Comparison of ENCODE assay signal across 23 cellular contexts in the genomic region with DNA sequence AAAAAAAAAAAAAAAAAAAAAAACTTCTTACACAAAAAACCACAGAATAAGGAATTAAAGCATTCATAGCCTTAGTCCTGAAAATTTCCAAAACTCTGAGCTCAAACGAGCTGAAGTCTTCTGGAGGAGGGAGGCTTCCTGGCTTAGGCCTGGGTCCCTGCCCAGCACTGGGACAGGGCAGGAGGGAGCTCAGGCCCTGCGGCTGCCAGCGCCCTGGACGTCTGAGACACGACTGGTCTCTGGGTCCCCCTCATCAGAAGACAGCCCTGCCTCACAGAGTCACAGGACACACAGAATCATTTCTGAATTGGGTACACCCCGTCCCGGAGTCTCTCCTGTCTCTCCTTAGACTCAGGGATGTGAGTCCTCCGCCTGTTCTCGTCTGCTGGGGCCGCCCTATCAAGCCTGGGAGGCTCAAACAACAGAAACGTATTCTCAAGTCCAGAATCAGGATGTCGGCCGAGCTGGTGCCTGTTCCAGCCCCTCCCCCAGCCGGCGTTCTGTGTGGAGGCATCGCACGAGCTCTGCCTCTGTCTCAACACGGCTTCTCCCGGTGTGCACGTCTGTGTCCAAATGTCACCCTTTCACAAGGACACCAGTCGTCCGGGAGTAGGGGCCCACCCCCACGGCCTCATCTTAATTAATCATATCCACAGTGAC. TPM values are rescaled to one million over a fixed set of nuclear protein-coding genes. Genes with fewer than 3 reads are reported as not detected.
DNase-seq lines count a peak whose midpoint lies in the region; ATAC-seq and TF ChIP-seq lines count a peak whose summit lies in the region.
"Had no signal": no experiment of that assay in that cellular context is flagged by ENCODE, and none has a peak within 500 bp of the region (broad histone marks: within the 10 kb centered on the region; RNA-seq: fewer than 3 reads in every experiment).

No MANE protein-coding gene starts in this region.

- no peaks in the 10 kb centered on the region for H3K36me3 ChIP-seq in mucosa of descending colon (ENCODE audit: low read depth)
- H3K36me3 ChIP-seq: BE2C had no signal

- intact Hi-C loops in natural killer cell (cut with micrococcal nuclease): no loop called here
- intact Hi-C loops in left cardiac atrium (cut with DNase I): no loop called here
- intact Hi-C loops in mucosa of descending colon (cut with DNase I, micrococcal nuclease): no loop called here

- no peaks in the 10 kb centered on the region for H3K36me3 Mint-ChIP-seq in natural killer cell treated with Interleukin-12 subunit alpha and Interleukin-12 subunit beta and Interleukin-15 and Interleukin-18, amount 100 ng/mL, for 72 hours
- H3K36me3 Mint-ChIP-seq in natural killer cell (no peaks in the 10 kb centered on the region), neural crest cell (ENCODE audit: low read depth) (no peaks in the 10 kb centered on the region)
- H3K36me3 Mint-ChIP-seq: activated naive CD8-positive, alpha-beta T cell had no signal

- no peaks in the 10 kb centered on the region for H3K9me3 Mint-ChIP-seq in natural killer cell treated with Interleukin-12 subunit alpha and Interleukin-12 subunit beta and Interleukin-15 and Interleukin-18, amount 100 ng/mL, for 72 hours
- H3K9me3 Mint-ChIP-seq in natural killer cell (no peaks in the 10 kb centered on the region), neural crest cell (no peaks in the 10 kb centered on the region)
- H3K9me3 Mint-ChIP-seq: activated T-helper 1 cell treated with anti-CD3 and anti-CD28 coated beads, Interleukin-12 subunit alpha, Interleukin-12 subunit beta, Interleukin-2, Interleukin-4 antibody, amounts not matched to agents 30 ng/mL and 10 ng/mL and 1 ng/mL, durations not matched to agents 14 hours and 24 hours and 36 hours had no signal

- peaks cover 0 to 3% of the 10 kb centered on the region in 2 donors for H3K27me3 Mint-ChIP-seq in natural killer cell treated with Interleukin-12 subunit alpha and Interleukin-12 subunit beta and Interleukin-15 and Interleukin-18, amount 100 ng/mL, for 72 hours
- peaks cover 0 to 3% of the 10 kb centered on the region in 2 donors for H3K27me3 Mint-ChIP-seq in natural killer cell (ENCODE audit: low read depth in 2 of 2)
- no peaks in the 10 kb centered on the region for H3K27me3 Mint-ChIP-seq in neural crest cell (ENCODE audit: low read depth)

- no peak overlapping the region for H3K27ac Mint-ChIP-seq in natural killer cell treated with Interleukin-12 subunit alpha and Interleukin-12 subunit beta and Interleukin-15 and Interleukin-18, amount 100 ng/mL, for 72 hours
- H3K27ac Mint-ChIP-seq in natural killer cell (no peak overlapping the region), neural crest cell (ENCODE audit: unreplicated experiment) (peak overlapping the region; percentile 27)
- H3K27ac Mint-ChIP-seq: activated naive CD8-positive, alpha-beta T cell; activated T-helper 1 cell treated with anti-CD3 and anti-CD28 coated beads, Interleukin-12 subunit alpha, Interleukin-12 subunit beta, Interleukin-2, Interleukin-4 antibody, amounts not matched to agents 30 ng/mL and 10 ng/mL and 1 ng/mL, durations not matched to agents 14 hours and 24 hours and 36 hours had no signal

- no peaks in the 10 kb centered on the region for H3K4me1 ChIP-seq in mucosa of descending colon (ENCODE audit: low read depth)
- H3K4me1 ChIP-seq: BE2C, body of pancreas had no signal

- TF ChIP-seq CTCF in natural killer cell (IDR thresholded peaks at IDR 0.05): no peak
- no peak for TF ChIP-seq CTCF in neural crest cell (conservative IDR thresholded peaks at IDR 0.05)
- TF ChIP-seq CTCF in mucosa of descending colon (IDR thresholded peaks at IDR 0.05): no peak

- H3K9me3 ChIP-seq in mucosa of descending colon: no peaks in the 10 kb centered on the region
- H3K9me3 ChIP-seq: BE2C, body of pancreas, esophagus muscularis mucosa had no signal

- peak; percentile 44 for DNase-seq in natural killer cell treated with Interleukin-12 subunit alpha and Interleukin-12 subunit beta and Interleukin-15 and Interleukin-18, amount 100 ng/mL, for 72 hours (ENCODE audit: low spot score)
- no peak for DNase-seq in natural killer cell
- peak; percentile 77 for DNase-seq in left cardiac atrium
- DNase-seq in neural crest cell (ENCODE audit: low read depth, low spot score): peak; percentile 16
- DNase-seq in effector CD8-positive, alpha-beta T cell (lab: John Stamatoyannopoulos, UW): no peak
- no peak for DNase-seq in EL
- DNase-seq in mucosa of descending colon: no peak
- no peak for DNase-seq in DMS79 (lab: John Stamatoyannopoulos, UW)
- DNase-seq: BE2C; body of pancreas; midbrain; MM.1S; NCI-H1694 treated with DMSO at 0.1 percent for 48 hours; NCI-H345; occipital lobe; small intestine; stimulated activated CD4-positive, alpha-beta T cell treated with anti-CD3 and anti-CD28 coated beads, Interleukin-4, amount 100 ng/mL, for 24 hours had no signal

- ATAC-seq in natural killer cell treated with Interleukin-12 subunit alpha and Interleukin-12 subunit beta and Interleukin-15 and Interleukin-18, amount 100 ng/mL, for 72 hours: no peak
- ATAC-seq in natural killer cell: no peak
- ATAC-seq in left cardiac atrium: peak; percentile 11 to 20
- ATAC-seq in mucosa of descending colon: no peak
- ATAC-seq: activated CD4-positive, CD25-positive, alpha-beta regulatory T cell treated with anti-CD3 and anti-CD28 coated beads, Interleukin-2, amount 50 U/mL, for 24 hours; body of pancreas; GM12878 had no signal

- peaks cover 0 to 3% of the 10 kb centered on the region in 2 donors for H3K4me1 Mint-ChIP-seq in natural killer cell treated with Interleukin-12 subunit alpha and Interleukin-12 subunit beta and Interleukin-15 and Interleukin-18, amount 100 ng/mL, for 72 hours (ENCODE audit: low read depth in 2 of 2)
- H3K4me1 Mint-ChIP-seq in natural killer cell: no peaks in the 10 kb centered on the region
- peaks cover 17% of the 10 kb centered on the region for H3K4me1 Mint-ChIP-seq in neural crest cell

- H3K4me3 Mint-ChIP-seq in natural killer cell treated with Interleukin-12 subunit alpha and Interleukin-12 subunit beta and Interleukin-15 and Interleukin-18, amount 100 ng/mL, for 72 hours: no peak overlapping the region
- H3K4me3 Mint-ChIP-seq in natural killer cell (no peak overlapping the region), neural crest cell (no peak overlapping the region)
- H3K4me3 Mint-ChIP-seq: activated naive CD8-positive, alpha-beta T cell; activated T-helper 1 cell treated with anti-CD3 and anti-CD28 coated beads, Interleukin-12 subunit alpha, Interleukin-12 subunit beta, Interleukin-2, Interleukin-4 antibody, amounts not matched to agents 30 ng/mL and 10 ng/mL and 1 ng/mL, durations not matched to agents 14 hours and 24 hours and 36 hours had no signal

- H3K4me3 ChIP-seq in mucosa of descending colon: no peak overlapping the region
- H3K4me3 ChIP-seq: body of pancreas, dorsolateral prefrontal cortex, esophagus muscularis mucosa, GM12878 had no signal

RNA-seq across cellular contexts. Expression of a gene that starts 39.4 kb away (rescaled TPM):
- total RNA-seq in natural killer cell treated with Interleukin-12 subunit alpha and Interleukin-12 subunit beta and Interleukin-15 and Interleukin-18, amount 100 ng/mL, for 72 hours: 1 to 10 TPM in 1 of 2 donors, under 1 TPM in 1; 0.25 to 1.2 TPM
- 1 to 10 TPM; 1.1 TPM for total RNA-seq in natural killer cell
- 10 to 100 TPM; 12.7 to 17.0 TPM for total RNA-seq in left cardiac atrium
- 23.7 and 23.8 TPM in 2 replicates for total RNA-seq in neural crest cell
- 1 to 10 TPM; 3.1 to 5.7 (median 3.3) TPM for total RNA-seq in mucosa of descending colon

RNA-seq across cellular contexts. Expression of a gene that starts 52.1 kb away (rescaled TPM):
- 10 to 100 TPM; 21.0 to 31.1 TPM for total RNA-seq in natural killer cell treated with Interleukin-12 subunit alpha and Interleukin-12 subunit beta and Interleukin-15 and Interleukin-18, amount 100 ng/mL, for 72 hours
- total RNA-seq in natural killer cell (100 to 1,000 TPM in 1 of 3 donors, 10 to 100 TPM in 2; 90.4 to 100 (median 95.5) TPM), left cardiac atrium (10 to 100 TPM; 47.9 to 71.0 TPM), neural crest cell (73.3 and 79.1 TPM in 2 replicates), mucosa of descending colon (10 to 100 TPM; 44.9 to 65.0 (median 50.6) TPM)

RNA-seq across cellular contexts. Expression of a gene that starts 55.2 kb away (rescaled TPM):
- 10 to 100 TPM in 1 of 2 donors, 1 to 10 TPM in 1; 9.3 to 15.7 TPM for total RNA-seq in natural killer cell treated with Interleukin-12 subunit alpha and Interleukin-12 subunit beta and Interleukin-15 and Interleukin-18, amount 100 ng/mL, for 72 hours
- total RNA-seq in natural killer cell: 10 to 100 TPM; 86.5 to 94.4 (median 91.7) TPM
- 1 to 10 TPM; 3.6 to 3.7 TPM for total RNA-seq in left cardiac atrium
- total RNA-seq in neural crest cell: 16.5 and 17.6 TPM in 2 replicates
- 10 to 100 TPM; 10.4 to 11.2 (median 10.8) TPM for total RNA-seq in mucosa of descending colon

Comparison
In these comparisons a context has a peak if more than half of its experiments do, and no peak if none do; other contexts are left out.
1. DNase-seq: peak in natural killer cell treated with Interleukin-12 subunit alpha and Interleukin-12 subunit beta and Interleukin-15 and Interleukin-18, amount 100 ng/mL, for 72 hours (single experiment), left cardiac atrium (single experiment) and neural crest cell (single experiment); none in natural killer cell (single experiment), effector CD8-positive, alpha-beta T cell (single experiment), EL (single experiment), mucosa of descending colon (0 of 3) and DMS79 (single experiment).
2. ATAC-seq: peak in left cardiac atrium (2 of 2); none in natural killer cell treated with Interleukin-12 subunit alpha and Interleukin-12 subunit beta and Interleukin-15 and Interleukin-18, amount 100 ng/mL, for 72 hours (0 of 2), natural killer cell (0 of 3) and mucosa of descending colon (single experiment).